In the genomic region with DNA sequence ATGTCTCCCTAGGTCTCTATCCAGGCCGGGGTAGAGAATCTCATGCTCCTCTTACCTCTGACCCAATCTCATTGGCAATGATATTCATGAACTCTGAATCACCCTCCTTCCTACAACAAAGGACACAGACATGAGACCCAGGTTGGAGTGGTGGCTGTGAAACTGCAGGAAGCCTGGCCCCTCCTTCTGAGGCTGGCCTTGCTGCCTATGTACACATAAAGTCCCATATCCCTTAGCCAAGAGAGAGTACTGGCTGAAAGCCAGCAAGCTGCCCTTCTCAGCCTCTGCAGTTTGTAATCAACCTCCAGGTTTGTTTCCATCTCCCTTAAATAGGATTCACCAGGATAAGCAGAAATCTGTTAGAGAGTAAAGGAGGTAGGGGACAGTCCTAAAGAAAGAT, we compare ENCODE assay signal across 1 cellular context.
TF ChIP-seq lines count a peak whose summit lies in the region.

No MANE protein-coding gene starts in this region.

TF ChIP-seq in K562, 482 proteins besides CTCF, POLR2A, EP300 and RAD21:
- TF ChIP-seq NFIC (IDR thresholded peaks at IDR 0.05) = 0 out of 2 replicates have a peak, but pooled peaks have one; percentile 17
- TF ChIP-seq PYGO2 (tag; IDR thresholded peaks at IDR 0.05) = no peak
